11 cellular contexts compared by ENCODE assay signal in genomic region chr1:228180271-228180987, GRCh38. TPM values are rescaled to one million over a fixed set of nuclear protein-coding genes. Genes with fewer than 3 reads are reported as not detected.
DNase-seq lines count a peak whose midpoint lies in the region; TF ChIP-seq lines count a peak whose summit lies in the region.
"Had no signal": no experiment of that assay in that cellular context is flagged by ENCODE, and none has a peak within 500 bp of the region (broad histone marks: within the 10 kb centered on the region; RNA-seq: fewer than 3 reads in every experiment).

No MANE protein-coding gene starts in this region.

- TF ChIP-seq POLR2A in transverse colon (IDR thresholded peaks at IDR 0.05), result no peak

- in situ Hi-C loops in transverse colon (cut with MboI; ENCODE audit: low pct_ligation_motif_present in 1 of 4, low pct_unique_long_range_greater_than_20kb in 1 of 4, low sequenced_read_pairs in 3 of 4), result no loop called here

- H3K27me3 ChIP-seq in OCI-LY1 (ENCODE audit: insufficient read depth, low read length) (no peaks in the 10 kb centered on the region), fibroblast of lung (ENCODE audit: control insufficient read depth, insufficient read depth, low read length) (no peaks in the 10 kb centered on the region), transverse colon (no peaks in the 10 kb centered on the region)
- no peaks in the 10 kb centered on the region for H3K27me3 ChIP-seq in effector memory CD4-positive, alpha-beta T cell (replicated peaks; ENCODE audit: control insufficient read depth, insufficient read depth, low read length, poor library complexity, severe bottlenecking)

- no peak overlapping the region for H3K4me2 ChIP-seq in OCI-LY1 (ENCODE audit: low read length)
- H3K4me2 ChIP-seq in fibroblast of lung (ENCODE audit: extremely low read depth, insufficient read depth, low read length), result no peak overlapping the region

- H2AFZ ChIP-seq in OCI-LY1 (ENCODE audit: low read length) (no peak overlapping the region), fibroblast of lung (ENCODE audit: low read length) (no peak overlapping the region)

- TF ChIP-seq CTCF in OCI-LY1 (IDR thresholded peaks at IDR 0.05; ENCODE audit: low read length), result peak; percentile 45
- peak; percentile 8 to 36 for TF ChIP-seq CTCF in fibroblast of lung (conservative IDR thresholded peaks at IDR 0.05 in 1 of 2, IDR thresholded peaks at IDR 0.05 in 1 of 2; ENCODE audit: low read depth in 1 of 2, low read length in 2 of 2)
- peak in 2 of 5 experiments; percentile 7 to 29 for TF ChIP-seq CTCF in transverse colon (IDR thresholded peaks at IDR 0.05)

- H3K4me3 ChIP-seq in OCI-LY1 (ENCODE audit: low read depth, low read length, poor library complexity, severe bottlenecking) (no peak overlapping the region), fibroblast of lung (replicated peaks in 1 of 4; ENCODE audit: control extremely low read depth in 1 of 4, insufficient read depth in 1 of 4, low read depth in 3 of 4, low read length in 4 of 4) (no peak overlapping the region), transverse colon (no peak overlapping the region)
- no peak overlapping the region for H3K4me3 ChIP-seq in effector memory CD4-positive, alpha-beta T cell (ENCODE audit: insufficient read depth, low read depth, low read length, poor library complexity, severe bottlenecking)

- H3K27ac ChIP-seq in OCI-LY1 (ENCODE audit: low read depth, low read length, poor library complexity, severe bottlenecking), result no peak overlapping the region
- H3K27ac ChIP-seq in fibroblast of lung (ENCODE audit: insufficient read depth, low read length), result no peak overlapping the region
- peak overlapping the region in 3 of 4 donors; percentile 5 to 69 (median 53) for H3K27ac ChIP-seq in transverse colon
- H3K27ac ChIP-seq in effector memory CD4-positive, alpha-beta T cell (ENCODE audit: insufficient read depth, low read length, poor library complexity, severe bottlenecking), result no peak overlapping the region

- no peaks in the 10 kb centered on the region for H4K20me1 ChIP-seq in OCI-LY1 (ENCODE audit: insufficient read depth, low read length)
- no peaks in the 10 kb centered on the region for H4K20me1 ChIP-seq in fibroblast of lung (ENCODE audit: control insufficient read depth, extremely low read depth, insufficient read depth, low read length)

- WGBS in transverse colon (ENCODE audit: low coverage in 1 of 2), 2 donors, result 76 to 88% methylated on average over 3 to 4 of the region's 4 CpGs

- H3K9me3 ChIP-seq in OCI-LY1 (ENCODE audit: low read length), result no peaks in the 10 kb centered on the region
- no peaks in the 10 kb centered on the region for H3K9me3 ChIP-seq in fibroblast of lung (ENCODE audit: control insufficient read depth, insufficient read depth, low read depth, low read length)
- H3K9me3 ChIP-seq in transverse colon, result no peaks in the 10 kb centered on the region
- no peaks in the 10 kb centered on the region for H3K9me3 ChIP-seq in effector memory CD4-positive, alpha-beta T cell (ENCODE audit: control insufficient read depth, low read length)

- H3K36me3 ChIP-seq in OCI-LY1 (ENCODE audit: insufficient read depth, low read length), result no peaks in the 10 kb centered on the region
- no peaks in the 10 kb centered on the region for H3K36me3 ChIP-seq in fibroblast of lung (ENCODE audit: control insufficient read depth, insufficient read depth, low read length)
- H3K36me3 ChIP-seq in transverse colon, result no peaks in the 10 kb centered on the region
- peaks cover 6% of the 10 kb centered on the region for H3K36me3 ChIP-seq in effector memory CD4-positive, alpha-beta T cell (ENCODE audit: control insufficient read depth, insufficient read depth, low read length)

- no peak overlapping the region for H3K9ac ChIP-seq in OCI-LY1 (ENCODE audit: low read length)
- H3K9ac ChIP-seq in fibroblast of lung (ENCODE audit: insufficient read depth, low read length), result no peak overlapping the region

- H3K9me2 ChIP-seq in OCI-LY1 (ENCODE audit: low read depth, low read length), result no peaks in the 10 kb centered on the region

- intact Hi-C loops in transverse colon (cut with DNase I; ENCODE audit: low total_unique reads), result no loop called here
- intact Hi-C loops in posterior vena cava (cut with DNase I), result no loop called here

- DNase-seq in activated CD8-positive, alpha-beta memory T cell treated with anti-CD3 and anti-CD28 coated beads for 24 hours, result peak; percentile 37
- no peak for DNase-seq in activated CD8-positive, alpha-beta memory T cell treated with anti-CD3 and anti-CD28 coated beads, Interleukin-2, amount 50 U/mL, for 4 hours
- DNase-seq in fibroblast of lung (ENCODE audit: low read depth in 2 of 2) (no peak), transverse colon (no peak), posterior vena cava (ENCODE audit: low spot score) (no peak)
- DNase-seq in stimulated activated CD4-positive, alpha-beta T cell treated with anti-CD3 and anti-CD28 coated beads, Interleukin-4, amount 100 ng/mL, for 1 hour, result no peak
- no peak for DNase-seq in effector memory CD4-positive, alpha-beta T cell
- DNase-seq: dermis blood vessel endothelial cell, NCI-H1436 treated with DMSO at 0.1 percent for 48 hours, Right ventricle myocardium superior had no signal

- no peak for TF ChIP-seq EP300 in transverse colon (IDR thresholded peaks at IDR 0.05; ENCODE audit: low read depth)

- H3K79me2 ChIP-seq in OCI-LY1 (ENCODE audit: insufficient read depth, low read length) (no peaks in the 10 kb centered on the region), fibroblast of lung (ENCODE audit: control insufficient read depth, insufficient read depth, low read length) (no peaks in the 10 kb centered on the region)

- no peaks in the 10 kb centered on the region for H3K4me1 ChIP-seq in OCI-LY1 (ENCODE audit: insufficient read depth, low read length, severe bottlenecking)
- no peaks in the 10 kb centered on the region for H3K4me1 ChIP-seq in fibroblast of lung (ENCODE audit: control insufficient read depth, extremely low read depth, insufficient read depth, low read length)
- H3K4me1 ChIP-seq in transverse colon, result peaks cover 0 to 13% (median 0%) of the 10 kb centered on the region in 4 donors
- peaks cover 2% of the 10 kb centered on the region for H3K4me1 ChIP-seq in effector memory CD4-positive, alpha-beta T cell (ENCODE audit: control insufficient read depth, insufficient read depth, low read length, poor library complexity, severe bottlenecking)

- no peaks in the 10 kb centered on the region for H3F3A ChIP-seq in OCI-LY1 (ENCODE audit: insufficient read depth, low read length)

RNA-seq across cellular contexts. Expression of gene IBA57, which starts 14.8 kb away (rescaled TPM):
- total RNA-seq in fibroblast of lung (3.6 and 3.8 TPM in 2 replicates), transverse colon (10 to 100 TPM in 3 of 4 donors, 1 to 10 TPM in 1; 7.5 to 13.5 (median 10.4) TPM), posterior vena cava (1 to 10 TPM; 7.4 to 7.8 TPM)
- 1.3 and 1.4 TPM in 2 replicates for polyA plus RNA-seq in fibroblast of lung
- polyA plus RNA-seq in fibroblast of lung (2012), result 2.3 and 3.6 TPM in 2 replicates
- polyA minus RNA-seq in fibroblast of lung (ENCODE audit: low replicate concordance), result 1.9 and 3.3 TPM in 2 replicates

RNA-seq across cellular contexts. Expression of gene OBSCN, which starts 27.4 kb away (rescaled TPM):
- 14.4 and 16.8 TPM in 2 replicates for total RNA-seq in fibroblast of lung
- 0.78 and 0.87 TPM in 2 replicates for polyA plus RNA-seq in fibroblast of lung
- polyA plus RNA-seq in fibroblast of lung (2012), result 1.7 and 2.1 TPM in 2 replicates
- 1.2 and 1.7 TPM in 2 replicates for polyA minus RNA-seq in fibroblast of lung (ENCODE audit: low replicate concordance)
- 10 to 100 TPM; 11.9 to 21.7 (median 15.8) TPM for total RNA-seq in transverse colon
- total RNA-seq in posterior vena cava, result 1 to 10 TPM; 3.5 to 6.3 TPM

RNA-seq across cellular contexts. Expression of gene GJC2, which starts 30.7 kb away (rescaled TPM):
- total RNA-seq in fibroblast of lung (6.7 and 13.4 TPM in 2 replicates), transverse colon (1 to 10 TPM in 2 of 4 donors, under 1 TPM in 2; 0.20 to 7.1 (median 1.4) TPM), posterior vena cava (1 to 10 TPM; 6.9 to 8.2 TPM)
- 1.3 and 1.4 TPM in 2 replicates for polyA plus RNA-seq in fibroblast of lung
- 5.0 and 5.3 TPM in 2 replicates for polyA plus RNA-seq in fibroblast of lung (2012)
- 4.0 and 4.4 TPM in 2 replicates for polyA minus RNA-seq in fibroblast of lung (ENCODE audit: low replicate concordance)

RNA-seq across cellular contexts. Expression of gene GUK1, which starts 40.4 kb away (rescaled TPM):
- total RNA-seq in fibroblast of lung, result 325 and 479 TPM in 2 replicates
- 217 and 286 TPM in 2 replicates for polyA plus RNA-seq in fibroblast of lung
- 265 and 391 TPM in 2 replicates for polyA plus RNA-seq in fibroblast of lung (2012)
- 101 and 146 TPM in 2 replicates for polyA minus RNA-seq in fibroblast of lung (ENCODE audit: low replicate concordance)
- 100 to 1,000 TPM; 183 to 573 (median 382) TPM for total RNA-seq in transverse colon
- 100 to 1,000 TPM; 220 to 234 TPM for total RNA-seq in posterior vena cava

Comparison
In these comparisons a context has a peak if more than half of its experiments do, and no peak if none do; other contexts are left out.
1. H3K27ac ChIP-seq: peak in transverse colon (3 of 4); none in OCI-LY1 (single experiment), fibroblast of lung (single experiment) and effector memory CD4-positive, alpha-beta T cell (single experiment).